Comparison of ENCODE assay signal across 7 cellular contexts in the genomic region with DNA sequence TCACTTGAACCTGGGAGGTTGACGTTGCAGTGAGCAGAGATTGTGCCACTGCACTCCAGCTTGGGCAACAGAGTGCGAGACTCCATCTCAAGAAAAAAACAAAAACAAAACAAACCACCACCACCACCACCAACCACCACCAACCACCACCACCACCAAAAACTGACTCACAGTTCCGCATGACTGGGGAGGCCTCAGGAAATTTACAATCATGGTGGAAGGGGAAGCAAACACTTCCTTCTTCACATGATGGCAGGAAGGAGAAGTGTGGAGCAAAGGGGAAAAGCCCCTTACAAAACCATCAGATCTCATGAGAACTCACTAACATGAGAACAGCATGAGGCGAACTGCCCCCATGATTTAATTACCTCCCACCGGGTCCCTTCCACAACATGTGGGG. TPM values are rescaled to one million over a fixed set of nuclear protein-coding genes. Genes with fewer than 3 reads are reported as not detected.
DNase-seq lines count a peak whose midpoint lies in the region; ATAC-seq, FAIRE-seq and TF ChIP-seq lines count a peak whose summit lies in the region.
"Not testable (repeated sequence)": the region's sequence is repeated elsewhere in the genome, so short reads cannot be mapped to it uniquely, and the experiment has no call there.

No MANE protein-coding gene starts in this region.

- intact Hi-C loops in dendritic cell treated with granulocyte-macrophage colony-stimulating factor and Interleukin-4, amounts not matched to agents 40 ng/mL and 50 ng/mL, for 4 days (cut with micrococcal nuclease) = not testable (repeated sequence)

- not testable (repeated sequence) for ATAC-seq in CD4-positive, CD25-positive, alpha-beta regulatory T cell (ENCODE audit: low read depth in 2 of 2); lung (ENCODE audit: insufficient read depth, low FRiP score)

- not testable (repeated sequence) for H3K4me3 ChIP-seq in CD4-positive, CD25-positive, alpha-beta regulatory T cell (ENCODE audit: low read depth, low read length); lung
- peak overlapping the region in 1 of 2 experiments; percentile 22 for H3K4me3 ChIP-seq in neutrophil (ENCODE audit: low read depth in 1 of 2, low read length in 1 of 2)

- H3K27me3 ChIP-seq in CD4-positive, CD25-positive, alpha-beta regulatory T cell (ENCODE audit: control insufficient read depth, insufficient read depth, low read length); lung (ENCODE audit: control insufficient read depth, insufficient read depth); neutrophil: not testable (repeated sequence)

- H3K4me3 Mint-ChIP-seq in CD4-positive, CD25-positive, alpha-beta regulatory T cell = peak overlapping the region in 3 of 4 donors; percentile 56 to 85 (median 74)
- peak overlapping the region; percentile 80 for H3K4me3 Mint-ChIP-seq in activated T-cell treated with anti-CD3 and anti-CD28 coated beads, Interleukin-2, amount 50 U/mL, for 24 hours
- H3K4me3 Mint-ChIP-seq in dendritic cell treated with granulocyte-macrophage colony-stimulating factor and Interleukin-4, amounts not matched to agents 40 ng/mL and 50 ng/mL, for 4 days = not testable (repeated sequence)

- peaks cover 11% of the 10 kb centered on the region for H3K36me3 Mint-ChIP-seq in CD4-positive, CD25-positive, alpha-beta regulatory T cell
- H3K36me3 Mint-ChIP-seq in activated T-cell treated with anti-CD3 and anti-CD28 coated beads, Interleukin-2, amount 50 U/mL, for 24 hours (ENCODE audit: low read depth) = peaks cover 21% of the 10 kb centered on the region
- H3K36me3 Mint-ChIP-seq in dendritic cell treated with granulocyte-macrophage colony-stimulating factor and Interleukin-4, amounts not matched to agents 40 ng/mL and 50 ng/mL, for 4 days (ENCODE audit: low read depth) = peaks cover 20% of the 10 kb centered on the region

- not testable (repeated sequence) for H3K27ac ChIP-seq in CD4-positive, CD25-positive, alpha-beta regulatory T cell (ENCODE audit: insufficient read depth, low read length, poor library complexity, severe bottlenecking); lung (ENCODE audit: low read depth in 1 of 2, low read length in 1 of 2)
- H3K27ac ChIP-seq in neutrophil = peak overlapping the region; percentile 96

- H3K36me3 ChIP-seq in CD4-positive, CD25-positive, alpha-beta regulatory T cell (ENCODE audit: control insufficient read depth, insufficient read depth, low read length); lung (ENCODE audit: control insufficient read depth in 2 of 2, insufficient read depth in 2 of 2, low read length in 2 of 2); neutrophil: not testable (repeated sequence)

- FAIRE-seq in RCC 7860 (lab: Jason Lieb, UNC) = peak; percentile 21

- H3K4me1 Mint-ChIP-seq in CD4-positive, CD25-positive, alpha-beta regulatory T cell = peaks cover 0 to 30% (median 14%) of the 10 kb centered on the region in 4 donors
- peaks cover 27% of the 10 kb centered on the region for H3K4me1 Mint-ChIP-seq in activated T-cell treated with anti-CD3 and anti-CD28 coated beads, Interleukin-2, amount 50 U/mL, for 24 hours (ENCODE audit: low read depth)
- H3K4me1 Mint-ChIP-seq in dendritic cell treated with granulocyte-macrophage colony-stimulating factor and Interleukin-4, amounts not matched to agents 40 ng/mL and 50 ng/mL, for 4 days (ENCODE audit: low read depth) = peaks cover 40% of the 10 kb centered on the region

- in situ Hi-C loops in KBM-7 (cut with MboI; ENCODE audit: low pct_unique_long_range_greater_than_20kb, low sequenced_read_pairs) = not testable (repeated sequence)

- WGBS in lung, 2 donors = 43 to 72% methylated on average over 5 of the region's 5 CpGs

- H3K4me1 ChIP-seq in CD4-positive, CD25-positive, alpha-beta regulatory T cell (ENCODE audit: control insufficient read depth, insufficient read depth, low read length, poor library complexity, severe bottlenecking) = peaks cover 23% of the 10 kb centered on the region
- peaks cover 0 to 18% of the 10 kb centered on the region in 2 donors for H3K4me1 ChIP-seq in lung (ENCODE audit: control insufficient read depth in 2 of 2, insufficient read depth in 2 of 2, low read length in 2 of 2)
- peaks cover 45 to 50% of the 10 kb centered on the region in 2 experiments for H3K4me1 ChIP-seq in neutrophil (ENCODE audit: control insufficient read depth in 1 of 2, insufficient read depth in 1 of 2, low read depth in 1 of 2, low read length in 1 of 2)

- not testable (repeated sequence) for H3K9me3 Mint-ChIP-seq in CD4-positive, CD25-positive, alpha-beta regulatory T cell; activated T-cell treated with anti-CD3 and anti-CD28 coated beads, Interleukin-2, amount 50 U/mL, for 24 hours
- peaks cover 10% of the 10 kb centered on the region for H3K9me3 Mint-ChIP-seq in dendritic cell treated with granulocyte-macrophage colony-stimulating factor and Interleukin-4, amounts not matched to agents 40 ng/mL and 50 ng/mL, for 4 days

- not testable (repeated sequence) for H3K27me3 Mint-ChIP-seq in CD4-positive, CD25-positive, alpha-beta regulatory T cell; activated T-cell treated with anti-CD3 and anti-CD28 coated beads, Interleukin-2, amount 50 U/mL, for 24 hours; dendritic cell treated with granulocyte-macrophage colony-stimulating factor and Interleukin-4, amounts not matched to agents 40 ng/mL and 50 ng/mL, for 4 days

- H3K9me3 ChIP-seq in CD4-positive, CD25-positive, alpha-beta regulatory T cell (ENCODE audit: control insufficient read depth in 2 of 2, low read length in 2 of 2); lung (ENCODE audit: control insufficient read depth in 2 of 2, insufficient read depth in 1 of 2, low read length in 1 of 2); neutrophil: not testable (repeated sequence)

- DNase-seq in CD4-positive, CD25-positive, alpha-beta regulatory T cell; activated T-cell treated with anti-CD3 and anti-CD28 coated beads, Interleukin-2, amount 50 U/mL, for 24 hours: not testable (repeated sequence)
- DNase-seq in KBM-7 (peak; percentile 79), RCC 7860 (ENCODE audit: low spot score) (peak; percentile 16), lung (ENCODE audit: low spot score) (peak; percentile 35)

- not testable (repeated sequence) for TF ChIP-seq CTCF in lung (IDR thresholded peaks at IDR 0.05; ENCODE audit: control extremely low read depth, extremely low read depth); neutrophil (IDR thresholded peaks at IDR 0.05)

- peak overlapping the region in 1 of 3 donors; percentile 73 for H3K27ac Mint-ChIP-seq in CD4-positive, CD25-positive, alpha-beta regulatory T cell
- peak overlapping the region; percentile 29 for H3K27ac Mint-ChIP-seq in activated T-cell treated with anti-CD3 and anti-CD28 coated beads, Interleukin-2, amount 50 U/mL, for 24 hours
- peak overlapping the region; percentile 66 for H3K27ac Mint-ChIP-seq in dendritic cell treated with granulocyte-macrophage colony-stimulating factor and Interleukin-4, amounts not matched to agents 40 ng/mL and 50 ng/mL, for 4 days

RNA-seq across cellular contexts. Expression of gene ZNF316, which starts 2.2 kb away (rescaled TPM):
- 51.6 TPM for total RNA-seq in CD4-positive, CD25-positive, alpha-beta regulatory T cell
- 1 to 10 TPM in 2 of 4 donors, under 1 TPM in 2; 0.81 to 1.5 (median 0.98) TPM for polyA plus RNA-seq in CD4-positive, CD25-positive, alpha-beta regulatory T cell
- total RNA-seq in lung = 10 to 100 TPM; 20.9 to 38.5 TPM
- polyA plus RNA-seq in lung = 10 to 100 TPM; 23.3 to 24.6 TPM

RNA-seq across cellular contexts. Expression of gene ZNF853, which starts 19.6 kb away (rescaled TPM):
- 0.96 TPM for total RNA-seq in CD4-positive, CD25-positive, alpha-beta regulatory T cell
- polyA plus RNA-seq in CD4-positive, CD25-positive, alpha-beta regulatory T cell = 1 to 10 TPM in 1 of 4 donors, under 1 TPM in 3; 0.26 to 1.3 (median 0.71) TPM
- total RNA-seq in lung = 1 to 10 TPM; 5.3 to 7.6 TPM
- polyA plus RNA-seq in lung = 1 to 10 TPM; 1.4 to 2.3 TPM

RNA-seq across cellular contexts. Expression of gene INTS15, which starts 45.1 kb away (rescaled TPM):
- 50.1 TPM for total RNA-seq in CD4-positive, CD25-positive, alpha-beta regulatory T cell
- 10 to 100 TPM; 28.3 to 33.1 (median 31.5) TPM for polyA plus RNA-seq in CD4-positive, CD25-positive, alpha-beta regulatory T cell
- 10 to 100 TPM; 24.7 to 34.5 TPM for total RNA-seq in lung
- polyA plus RNA-seq in lung = 10 to 100 TPM; 13.8 to 20.2 TPM

RNA-seq across cellular contexts. Expression of gene ZDHHC4, which starts 57.7 kb away (rescaled TPM):
- 20.4 TPM for total RNA-seq in CD4-positive, CD25-positive, alpha-beta regulatory T cell
- polyA plus RNA-seq in CD4-positive, CD25-positive, alpha-beta regulatory T cell = 10 to 100 TPM; 63.5 to 77.9 (median 67.0) TPM
- total RNA-seq in lung = 10 to 100 TPM; 57.3 to 79.6 TPM
- 10 to 100 TPM; 44.1 to 46.4 TPM for polyA plus RNA-seq in lung
